19 cellular contexts compared by ENCODE assay signal in genomic region chr5:160542281-160542680, GRCh38.
DNase-seq lines count a peak whose midpoint lies in the region; ATAC-seq and TF ChIP-seq lines count a peak whose summit lies in the region.
"Had no signal": no experiment of that assay in that cellular context is flagged by ENCODE, and none has a peak within 500 bp of the region (broad histone marks: within the 10 kb centered on the region; RNA-seq: fewer than 3 reads in every experiment).

No MANE protein-coding gene starts in this region.

- peak; percentile 35 for DNase-seq in Daoy (ENCODE audit: low read depth)
- peak; percentile 61 for DNase-seq in M059J (ENCODE audit: low read depth)
- peak; percentile 91 for DNase-seq in mammary epithelial cell
- peak; percentile 82 to 90 for DNase-seq in foreskin keratinocyte
- DNase-seq in stimulated activated CD4-positive, alpha-beta T cell treated with anti-CD3 and anti-CD28 coated beads, Interleukin-2, amount 100 ng/mL, for 24 hours, result no peak
- DNase-seq in RKO (ENCODE audit: low spot score), result no peak
- DNase-seq: Calu3, DND-41, H7, NCI-H1092, NCI-H1417 treated with DMSO at 0.1 percent for 48 hours, NCI-H1694 treated with DMSO at 0.1 percent for 48 hours, NCI-H2081, NCI-H2227 treated with DMSO at 0.1 percent for 48 hours, NCI-H526 treated with DMSO at 0.1 percent for 48 hours, SK-N-SH had no signal

- no peaks in the 10 kb centered on the region for H4K20me1 ChIP-seq in mammary epithelial cell (ENCODE audit: insufficient read depth, low read length)

- intact Hi-C loops in mammary epithelial cell (cut with micrococcal nuclease), result no loop called here

- H3K9ac ChIP-seq in mammary epithelial cell (ENCODE audit: insufficient read depth, low read length), result no peak overlapping the region
- H3K9ac ChIP-seq: KMS-11, SK-N-SH had no signal

- peak overlapping the region; percentile 65 for H3K4me2 ChIP-seq in mammary epithelial cell (ENCODE audit: insufficient read depth, low read depth, low read length)
- H3K4me2 ChIP-seq: KMS-11, SK-N-SH had no signal

- H3K27ac ChIP-seq in mammary epithelial cell (ENCODE audit: insufficient read depth, low read depth, low read length) (peak overlapping the region; percentile 4), foreskin keratinocyte (peak overlapping the region; percentile 5)
- H3K27ac ChIP-seq: KMS-11 had no signal

- no peaks in the 10 kb centered on the region for H3K36me3 ChIP-seq in mammary epithelial cell (ENCODE audit: insufficient read depth, low read length)

- ATAC-seq in foreskin keratinocyte (peak; percentile 85), GM18505 (IDR thresholded peaks at IDR 0.05; ENCODE audit: unreplicated experiment) (no peak), GM19455 (IDR thresholded peaks at IDR 0.05; ENCODE audit: unreplicated experiment) (no peak)

- peaks cover 6% of the 10 kb centered on the region for H3K9me3 ChIP-seq in mammary epithelial cell (replicated peaks; ENCODE audit: insufficient read depth, low read length)
- H3K9me3 ChIP-seq: SK-N-SH had no signal

- WGBS in mammary epithelial cell (ENCODE audit: low coverage, missing lambda C conversion rate), result 17% methylated on average over 4 of the region's 4 CpGs

- CTCF ChIA-PET in mammary epithelial cell (lab: Charles Lee; ENCODE audit: low non-redundant PET), result interaction anchor here (0.6 kb wide), 1 partner anchor 1663 kb away, joined by 3 read pairs; no protein-coding TSS in a partner anchor

- dilution Hi-C loops in mammary epithelial cell (cut with HindIII; ENCODE audit: low sequenced_read_pairs), result no loop called here

- H3K79me2 ChIP-seq in mammary epithelial cell (ENCODE audit: insufficient read depth, low read length), result no peaks in the 10 kb centered on the region

- H2AFZ ChIP-seq in mammary epithelial cell (ENCODE audit: low read depth, low read length), result peak overlapping the region; percentile 39

- in situ Hi-C loops in mammary epithelial cell (cut with MboI; ENCODE audit: low sequenced_read_pairs in 2 of 2), result no loop called here

- peaks cover 45% of the 10 kb centered on the region for H3K4me1 ChIP-seq in mammary epithelial cell (ENCODE audit: insufficient read depth, low read length)
- H3K4me1 ChIP-seq in foreskin keratinocyte, result peaks cover 36% of the 10 kb centered on the region

- no peak overlapping the region for H3K4me3 ChIP-seq in mammary epithelial cell (replicated peaks in 1 of 3; ENCODE audit: insufficient read depth in 1 of 3, low read depth in 2 of 3, low read length in 3 of 3)

- BruUV-seq in mammary epithelial cell (replicated peaks; lab: Mats Ljungman, UMichigan), result no TSS peak

- TF ChIP-seq CTCF in mammary epithelial cell (conservative IDR thresholded peaks at IDR 0.05 in 1 of 2, IDR thresholded peaks at IDR 0.05 in 1 of 2; ENCODE audit: extremely low read depth in 1 of 2, insufficient read depth in 1 of 2, low read depth in 1 of 2, low read length in 2 of 2) (no peak), foreskin keratinocyte (conservative IDR thresholded peaks at IDR 0.05) (no peak)

- no peaks in the 10 kb centered on the region for H3K27me3 ChIP-seq in mammary epithelial cell (ENCODE audit: insufficient read depth, low read length)
- H3K27me3 ChIP-seq in foreskin keratinocyte, result no peaks in the 10 kb centered on the region

- no peak for TF ChIP-seq POLR2A in GM18505 (IDR thresholded peaks at IDR 0.05; ENCODE audit: borderline replicate concordance, extremely low read depth, insufficient read depth, insufficient read length)

Comparison
In these comparisons a context has a peak if more than half of its experiments do, and no peak if none do; other contexts are left out.
1. DNase-seq: peak in Daoy (single experiment), M059J (single experiment), mammary epithelial cell (single experiment) and foreskin keratinocyte (2 of 2); none in stimulated activated CD4-positive, alpha-beta T cell treated with anti-CD3 and anti-CD28 coated beads, Interleukin-2, amount 100 ng/mL, for 24 hours (0 of 2) and RKO (single experiment).